ENCODE assay signal across 21 cellular contexts in genomic region chrX:69015564-69016218, GRCh38.
A peak's percentile ranks its signal among the peaks of the same experiment; 100 is the strongest.
DNase-seq lines count a peak whose midpoint lies in the region; ATAC-seq, FAIRE-seq and TF ChIP-seq lines count a peak whose summit lies in the region.
"Had no signal": no experiment of that assay in that cellular context is flagged by ENCODE, and none has a peak within 500 bp of the region (broad histone marks: within the 10 kb centered on the region; RNA-seq: fewer than 3 reads in every experiment).

No MANE protein-coding gene starts in this region.

- WGBS in hepatocyte (ENCODE audit: low lambda C conversion rate, missing lambda C conversion rate): 62% methylated on average over 8 of the region's 8 CpGs

- H3K4me2 ChIP-seq in hepatocyte (no peak overlapping the region), parathyroid adenoma (ENCODE audit: low read length) (peak overlapping the region; percentile 31)
- H3K4me2 ChIP-seq: BLaER1 treated with 17β-estradiol and CSF1 and Interleukin-3, amounts not matched to agents 10 nM and 100 nM had no signal

- H3K9me2 ChIP-seq in hepatocyte (replicated peaks; ENCODE audit: insufficient read depth): no peaks in the 10 kb centered on the region

- ATAC-seq in GM21390 (IDR thresholded peaks at IDR 0.05; ENCODE audit: unreplicated experiment) (no peak), HG03139 (IDR thresholded peaks at IDR 0.05; ENCODE audit: unreplicated experiment) (no peak), GM19455 (IDR thresholded peaks at IDR 0.05; ENCODE audit: unreplicated experiment) (no peak)
- ATAC-seq: HCT116; naive thymus-derived CD4-positive, alpha-beta T cell had no signal

- H3K27ac ChIP-seq in hepatocyte (peak overlapping the region; percentile 23), parathyroid adenoma (peak overlapping the region; percentile 86)
- H3K27ac ChIP-seq: BLaER1 treated with 17β-estradiol and CSF1 and Interleukin-3, amounts not matched to agents 10 nM and 100 nM had no signal

- H3K9ac ChIP-seq in parathyroid adenoma: no peak overlapping the region
- H3K9ac ChIP-seq: BLaER1 treated with 17β-estradiol and CSF1 and Interleukin-3, amounts not matched to agents 10 nM and 100 nM had no signal

- H3K4me1 ChIP-seq in hepatocyte (ENCODE audit: insufficient read depth): peaks cover 6% of the 10 kb centered on the region
- peaks cover 24% of the 10 kb centered on the region for H3K4me1 ChIP-seq in parathyroid adenoma

- H3K9me3 ChIP-seq in hepatocyte (ENCODE audit: low read depth) (no peaks in the 10 kb centered on the region), parathyroid adenoma (ENCODE audit: control insufficient read depth, low read length) (no peaks in the 10 kb centered on the region)

- H2AFZ ChIP-seq in hepatocyte (no peak overlapping the region), parathyroid adenoma (peak overlapping the region; percentile 61)

- H3K36me3 ChIP-seq in hepatocyte (replicated peaks; ENCODE audit: insufficient read depth, low read depth) (no peaks in the 10 kb centered on the region), parathyroid adenoma (ENCODE audit: control insufficient read depth, insufficient read depth, low read length) (no peaks in the 10 kb centered on the region)
- H3K36me3 ChIP-seq: BLaER1 treated with 17β-estradiol and CSF1 and Interleukin-3, amounts not matched to agents 10 nM and 100 nM had no signal

- DNase-seq in NCI-H2227 (lab: John Stamatoyannopoulos, UW; ENCODE audit: unreplicated experiment) (peak; percentile 30), ecto neural progenitor cell (ENCODE audit: low spot score) (peak; percentile 11), hepatocyte (ENCODE audit: low spot score) (no peak), RCC 7860 (ENCODE audit: low spot score) (no peak)
- DNase-seq: activated CD4-positive, alpha-beta T cell treated with anti-CD3 and anti-CD28 coated beads for 48 hours; activated CD8-positive, alpha-beta memory T cell treated with anti-CD3 and anti-CD28 coated beads for 24 hours; activated gamma-delta T cell; COR-L47; naive thymus-derived CD4-positive, alpha-beta T cell; NCI-H1436; nucleus accumbens; SHP77; stimulated activated CD4-positive, alpha-beta T cell treated with anti-CD3 and anti-CD28 coated beads, Interleukin-2, amount 100 ng/mL, for 48 hours; substantia nigra had no signal

- TF ChIP-seq CTCF in hepatocyte (IDR thresholded peaks at IDR 0.05; ENCODE audit: poor library complexity) (no peak), parathyroid adenoma (IDR thresholded peaks at IDR 0.05) (no peak)

- no peaks in the 10 kb centered on the region for H3K79me2 ChIP-seq in hepatocyte
- H3K79me2 ChIP-seq in parathyroid adenoma: no peaks in the 10 kb centered on the region

- H3K4me3 ChIP-seq in hepatocyte: no peak overlapping the region
- no peak overlapping the region for H3K4me3 ChIP-seq in parathyroid adenoma (ENCODE audit: low read depth, low read length)
- H3K4me3 ChIP-seq: BLaER1 treated with 17β-estradiol and CSF1 and Interleukin-3, amounts not matched to agents 10 nM and 100 nM had no signal

- H4K20me1 ChIP-seq in hepatocyte (ENCODE audit: insufficient read depth, poor library complexity, severe bottlenecking): no peaks in the 10 kb centered on the region
- H4K20me1 ChIP-seq: BLaER1 treated with 17β-estradiol and CSF1 and Interleukin-3, amounts not matched to agents 10 nM and 100 nM had no signal

- FAIRE-seq in RCC 7860 (lab: Jason Lieb, UNC): no peak
- FAIRE-seq: G401.6 had no signal

- H3K27me3 ChIP-seq in hepatocyte (no peaks in the 10 kb centered on the region), parathyroid adenoma (ENCODE audit: control insufficient read depth, insufficient read depth, low read length) (no peaks in the 10 kb centered on the region)

Comparison
In these comparisons a context has a peak if more than half of its experiments do, and no peak if none do; other contexts are left out.
1. DNase-seq: peak in NCI-H2227 (single experiment) and ecto neural progenitor cell (single experiment); none in hepatocyte (single experiment) and RCC 7860 (single experiment).